ENCODE assay signal across 11 cellular contexts in the genomic region with DNA sequence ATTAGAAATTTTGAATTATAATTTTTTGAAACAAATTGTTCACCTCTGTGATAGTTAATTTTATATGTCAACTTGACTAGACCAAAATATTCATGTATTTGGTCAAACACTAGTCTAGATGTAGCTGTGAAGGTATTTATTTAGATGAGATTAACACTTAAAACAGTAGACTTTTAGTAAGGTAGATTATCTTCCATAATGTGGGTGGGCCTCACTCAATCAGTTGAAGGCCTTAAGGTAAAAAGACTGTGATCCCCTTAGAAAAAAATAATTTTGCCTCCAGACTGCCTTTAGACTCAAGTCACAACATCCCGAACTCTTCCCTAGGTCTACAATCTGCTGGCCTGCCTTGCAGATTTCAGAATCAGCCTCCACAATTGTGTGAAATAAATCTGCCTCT.
"Had no signal": no experiment of that assay in that cellular context is flagged by ENCODE, and none has a peak within 500 bp of the region (broad histone marks: within the 10 kb centered on the region; RNA-seq: fewer than 3 reads in every experiment).

No MANE protein-coding gene starts in this region.

- H3K4me1 Mint-ChIP-seq: GM23338, H9 had no signal

- H3K4me3 Mint-ChIP-seq: GM23338, H9, HFFc6 had no signal

- H2AFZ ChIP-seq: GM23248, GM23338 had no signal

- H3K27ac Mint-ChIP-seq: GM23338, H9, HFFc6 had no signal

- DNase-seq: GM23248, GOT3, H7, H9, HCEC 1CT, HFFc6 had no signal

- H3K27ac ChIP-seq: GM23248 had no signal

- H3K4me3 ChIP-seq: GM23248, GM23338, HAP-1 had no signal

- H3K4me1 ChIP-seq: HAP-1 had no signal

- FAIRE-seq: H1, H54 had no signal

- H3K9ac ChIP-seq: GM23248 had no signal

- H3K4me2 ChIP-seq: GM23338 had no signal

- H3K36me3 ChIP-seq: HAP-1 had no signal

- H3K9me3 ChIP-seq: HAP-1 had no signal

- ATAC-seq: GM23338, HCT116 had no signal
